ENCODE assay signal across 1 cellular context in the genomic region with DNA sequence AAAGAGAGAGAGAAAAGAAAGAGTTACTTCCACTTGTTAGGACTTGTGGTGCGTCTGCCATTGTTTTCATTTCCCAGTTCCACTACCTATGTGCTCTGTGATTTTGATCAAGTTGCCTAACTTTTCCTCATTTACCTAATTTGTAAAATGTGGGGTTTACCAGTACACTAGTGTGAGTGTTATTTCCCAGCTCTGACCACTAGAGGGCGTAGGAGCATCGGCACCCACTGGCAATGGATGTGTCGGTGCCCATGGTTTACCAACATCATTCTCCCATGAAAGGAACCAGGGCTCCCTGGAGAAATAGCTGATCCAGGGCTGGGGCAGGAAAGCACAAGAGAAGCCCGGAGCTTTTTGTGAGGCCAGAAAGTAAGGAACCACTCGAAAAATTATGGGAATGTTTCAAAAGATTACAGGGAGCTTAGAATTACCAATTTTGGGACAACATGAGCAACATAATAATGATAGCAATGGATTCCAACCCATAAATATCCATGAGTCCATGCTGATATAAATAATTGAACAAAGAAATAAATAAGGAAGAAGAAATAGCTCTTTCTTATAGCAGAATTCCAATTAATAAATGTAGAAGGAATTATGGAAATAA.
TF ChIP-seq lines count a peak whose summit lies in the region.

No MANE protein-coding gene starts in this region.

TF ChIP-seq in H1, 55 proteins besides CTCF, POLR2A, EP300 and RAD21:
- TF ChIP-seq JUND (IDR thresholded peaks at IDR 0.05; ENCODE audit: low read length) (no peak), ZNF274 (IDR thresholded peaks at IDR 0.05; ENCODE audit: borderline replicate concordance, extremely low read depth, low read length) (no peak), KDM1A (IDR thresholded peaks at IDR 0.05; ENCODE audit: borderline replicate concordance, low read length) (no peak), KDM5A (IDR thresholded peaks at IDR 0.05; ENCODE audit: low read length) (no peak), MAX (IDR thresholded peaks at IDR 0.05) (no peak), RFX5 (IDR thresholded peaks at IDR 0.05; ENCODE audit: borderline replicate concordance, low read depth, low read length) (no peak)
- TF ChIP-seq, protein P1, sequence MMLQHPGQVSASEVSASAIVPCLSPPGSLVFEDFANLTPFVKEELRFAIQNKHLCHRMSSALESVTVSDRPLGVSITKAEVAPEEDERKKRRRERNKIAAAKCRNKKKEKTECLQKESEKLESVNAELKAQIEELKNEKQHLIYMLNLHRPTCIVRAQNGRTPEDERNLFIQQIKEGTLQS (IDR thresholded peaks at IDR 0.05; ENCODE audit: insufficient read depth, low read depth, low read length), result no peak
